ENCODE assay signal across 20 cellular contexts in genomic region chr11:70477607-70478006, GRCh38.
DNase-seq lines count a peak whose midpoint lies in the region; ATAC-seq, FAIRE-seq and TF ChIP-seq lines count a peak whose summit lies in the region.
"Had no signal": no experiment of that assay in that cellular context is flagged by ENCODE, and none has a peak within 500 bp of the region (broad histone marks: within the 10 kb centered on the region; RNA-seq: fewer than 3 reads in every experiment).

No MANE protein-coding gene starts in this region.

- POLR2A ChIA-PET in K562 (lab: Yijun Ruan, JAX): interaction anchor here (0.8 kb wide), 1 partner anchor 905 kb away, joined by 3 read pairs; no protein-coding TSS in a partner anchor

- intact Hi-C loops in K562 (cut with micrococcal nuclease): loop anchor here (10.0 kb wide), 1 partner anchor 563 kb away; no protein-coding TSS in a partner anchor

- no peak overlapping the region for H2AFZ ChIP-seq in K562 (ENCODE audit: low read depth, low read length)

- H3K9me1 ChIP-seq in K562 (ENCODE audit: control insufficient read depth, insufficient read depth, low read length): no peaks in the 10 kb centered on the region

- TF ChIP-seq POLR2A in K562 (conservative IDR thresholded peaks at IDR 0.05): no peak

- no peak overlapping the region for H3K4me3 Mint-ChIP-seq in natural killer cell treated with Interleukin-12 subunit alpha and Interleukin-12 subunit beta and Interleukin-15 and Interleukin-18, amount 100 ng/mL, for 72 hours
- H3K4me3 Mint-ChIP-seq: activated naive CD8-positive, alpha-beta T cell; CD4-positive, CD25-positive, alpha-beta regulatory T cell; T-helper 2 cell treated with Interferon-gamma antibody and Interleukin-4, amounts not matched to agents 5 μg/mL and 100 μg/mL, for 36 hours had no signal

- H3K4me1 Mint-ChIP-seq in natural killer cell treated with Interleukin-12 subunit alpha and Interleukin-12 subunit beta and Interleukin-15 and Interleukin-18, amount 100 ng/mL, for 72 hours (ENCODE audit: low read depth in 2 of 2): no peaks in the 10 kb centered on the region
- H3K4me1 Mint-ChIP-seq: CD4-positive, CD25-positive, alpha-beta regulatory T cell had no signal

- no peak for TF ChIP-seq EP300 in K562 (IDR thresholded peaks at IDR 0.05; ENCODE audit: low read length)

- peaks cover 18 to 85% of the 10 kb centered on the region in 2 experiments for H3K27me3 ChIP-seq in K562 (ENCODE audit: control insufficient read depth in 2 of 2, insufficient read depth in 2 of 2, low read length in 2 of 2)

- H4K20me1 ChIP-seq in K562 (replicated peaks; ENCODE audit: control insufficient read depth, insufficient read depth, low read length): peaks cover 4% of the 10 kb centered on the region; the same call in 1 of the 2 replicates

- H3K27me3 Mint-ChIP-seq in natural killer cell treated with Interleukin-12 subunit alpha and Interleukin-12 subunit beta and Interleukin-15 and Interleukin-18, amount 100 ng/mL, for 72 hours: peaks cover 4% of the 10 kb centered on the region in 2 donors
- H3K27me3 Mint-ChIP-seq: activated naive CD8-positive, alpha-beta T cell had no signal

- no peaks in the 10 kb centered on the region for H3K9me3 Mint-ChIP-seq in natural killer cell treated with Interleukin-12 subunit alpha and Interleukin-12 subunit beta and Interleukin-15 and Interleukin-18, amount 100 ng/mL, for 72 hours
- H3K9me3 Mint-ChIP-seq: CD4-positive, CD25-positive, alpha-beta regulatory T cell; T-helper 2 cell treated with Interferon-gamma antibody and Interleukin-4, amounts not matched to agents 5 μg/mL and 100 μg/mL, for 36 hours had no signal

- BruUV-seq in K562 (replicated peaks; lab: Mats Ljungman, UMichigan): no TSS peak

- no peak for TF ChIP-seq CTCF in K562 (IDR thresholded peaks at IDR 0.05 in 2 of 3, conservative IDR thresholded peaks at IDR 0.05 in 1 of 3; ENCODE audit: insufficient read depth in 2 of 3, low read depth in 1 of 3, low read length in 3 of 3)

- peak; percentile 80 for DNase-seq in Ammon's horn (ENCODE audit: low spot score)
- DNase-seq in NCI-H1694 (lab: John Stamatoyannopoulos, UW): peak; percentile 87
- DNase-seq in K562 (ENCODE audit: extremely low read depth in 1 of 4, low spot score in 3 of 4): no peak
- peak in 28 of 51 donors; percentile 9 to 69 (median 32) for DNase-seq in hypothalamus (lab: John Stamatoyannopoulos, UW)
- DNase-seq in natural killer cell treated with Interleukin-12 subunit alpha and Interleukin-12 subunit beta and Interleukin-15 and Interleukin-18, amount 100 ng/mL, for 72 hours (ENCODE audit: low spot score): no peak
- DNase-seq: activated CD4-positive, alpha-beta T cell treated with anti-CD3 and anti-CD28 coated beads for 4 hours; activated T-cell treated with anti-CD3 and anti-CD28 coated beads, Interleukin-2, amount 50 U/mL, for 1 hour; CD4-positive, CD25-positive, alpha-beta regulatory T cell; NCI-H774; RPMI8226; stimulated activated naive CD4-positive, alpha-beta T cell treated with Interleukin-2 at 50 U/mL for 16 hours had no signal

- H3K9me3 ChIP-seq in K562 (replicated peaks; ENCODE audit: control insufficient read depth, insufficient read depth, low read depth, low read length): no peaks in the 10 kb centered on the region

- no peaks in the 10 kb centered on the region for H3K36me3 ChIP-seq in K562 (ENCODE audit: control insufficient read depth, insufficient read depth, low read length)

- H3K9ac ChIP-seq in K562 (ENCODE audit: insufficient read depth in 1 of 2, low read depth in 2 of 2, low read length in 2 of 2): no peak overlapping the region

- under 1% methylated on average over 10 of the region's 10 CpGs for WGBS in K562 (ENCODE audit: insufficient coverage, low coverage, missing lambda C conversion rate)

- ATAC-seq in K562 (no peak), HG02970 (IDR thresholded peaks at IDR 0.05; ENCODE audit: low FRiP score, unreplicated experiment) (no peak), GM19328 (IDR thresholded peaks at IDR 0.05; ENCODE audit: unreplicated experiment) (no peak), GM18873 (IDR thresholded peaks at IDR 0.05; ENCODE audit: low FRiP score, unreplicated experiment) (no peak)
- no peak for ATAC-seq in natural killer cell treated with Interleukin-12 subunit alpha and Interleukin-12 subunit beta and Interleukin-15 and Interleukin-18, amount 100 ng/mL, for 72 hours
- ATAC-seq: esophagus mucosa had no signal

- H3K27ac ChIP-seq in K562 (ENCODE audit: extremely low read depth, low read depth, low read length): no peak overlapping the region

- no peak overlapping the region for H3K4me3 ChIP-seq in K562

- in situ Hi-C loops in K562 (cut with MboI): no loop called here

- H3K4me2 ChIP-seq in K562 (ENCODE audit: insufficient read depth, low read length): no peak overlapping the region

- no peaks in the 10 kb centered on the region; a peak in 1 of 5 replicates for H3K4me1 ChIP-seq in K562 (replicated peaks in 1 of 2; ENCODE audit: control insufficient read depth in 2 of 2, insufficient read depth in 2 of 2, low read length in 2 of 2)

- FAIRE-seq in K562 (lab: Jason Lieb, UNC): no peak
- FAIRE-seq: A204.1, G401.6, GM19239 had no signal

- H3K36me3 Mint-ChIP-seq in natural killer cell treated with Interleukin-12 subunit alpha and Interleukin-12 subunit beta and Interleukin-15 and Interleukin-18, amount 100 ng/mL, for 72 hours: no peaks in the 10 kb centered on the region
- H3K36me3 Mint-ChIP-seq: activated naive CD8-positive, alpha-beta T cell; CD4-positive, CD25-positive, alpha-beta regulatory T cell had no signal

- no peaks in the 10 kb centered on the region for H3K79me2 ChIP-seq in K562 (ENCODE audit: control insufficient read depth, insufficient read depth, low read length)

- CTCF ChIA-PET in K562 (lab: Yijun Ruan, JAX; ENCODE audit: low intra/inter-chr PET ratio): no interaction called here

- no peak for TF ChIP-seq RAD21 in K562 (CRISPR knock-in tag; conservative IDR thresholded peaks at IDR 0.05 in 1 of 2, IDR thresholded peaks at IDR 0.05 in 1 of 2)

- H3K27ac Mint-ChIP-seq in natural killer cell treated with Interleukin-12 subunit alpha and Interleukin-12 subunit beta and Interleukin-15 and Interleukin-18, amount 100 ng/mL, for 72 hours: no peak overlapping the region
- H3K27ac Mint-ChIP-seq: activated naive CD8-positive, alpha-beta T cell; CD4-positive, CD25-positive, alpha-beta regulatory T cell; T-helper 2 cell treated with Interferon-gamma antibody and Interleukin-4, amounts not matched to agents 5 μg/mL and 100 μg/mL, for 36 hours had no signal

TF ChIP-seq in K562, 482 proteins besides CTCF, POLR2A, EP300 and RAD21:
- TF ChIP-seq KLF10 (CRISPR knock-in tag; IDR thresholded peaks at IDR 0.05) (no peak), MLX (CRISPR knock-in tag; conservative IDR thresholded peaks at IDR 0.05) (no peak), RFX1 (IDR thresholded peaks at IDR 0.05) (peak; percentile 82), MEIS2 (IDR thresholded peaks at IDR 0.05; ENCODE audit: partially characterized antibody) (peak; percentile 20), LCOR (CRISPR knock-in tag; IDR thresholded peaks at IDR 0.05) (no peak), ELF1 (tag; IDR thresholded peaks at IDR 0.05) (no peak), ARNT (IDR thresholded peaks at IDR 0.05) (no peak), ZNF133 (CRISPR knock-in tag; IDR thresholded peaks at IDR 0.05) (no peak), MYBL2 (IDR thresholded peaks at IDR 0.05; ENCODE audit: low read depth) (no peak), MYBL2 (CRISPR knock-in tag; IDR thresholded peaks at IDR 0.05; ENCODE audit: borderline replicate concordance) (no peak)

Comparison
In these comparisons a context has a peak if more than half of its experiments do, and no peak if none do; other contexts are left out.
1. DNase-seq: peak in Ammon's horn (single experiment), NCI-H1694 (single experiment) and hypothalamus (28 of 51); none in K562 (0 of 4) and natural killer cell treated with Interleukin-12 subunit alpha and Interleukin-12 subunit beta and Interleukin-15 and Interleukin-18, amount 100 ng/mL, for 72 hours (single experiment).